In the genomic region with DNA sequence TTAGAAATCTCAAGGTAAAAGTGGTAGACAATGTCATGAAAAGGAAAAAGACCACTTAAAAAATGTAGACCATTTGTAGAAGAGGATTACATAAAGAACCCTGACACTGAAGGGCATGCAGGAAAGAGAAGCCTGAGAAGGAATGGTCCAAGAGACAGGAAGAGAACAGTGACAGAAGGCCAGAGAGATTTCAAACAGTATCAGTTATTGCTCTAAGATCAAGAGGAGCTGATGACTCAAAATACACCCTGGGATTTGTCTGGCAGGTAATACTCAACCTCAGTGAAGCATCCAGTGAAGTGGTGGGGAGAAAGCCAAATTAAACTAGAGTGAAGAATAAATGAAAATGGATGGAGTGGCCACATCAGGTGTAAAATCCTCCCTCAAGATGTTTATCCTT, we compare ENCODE assay signal across 22 cellular contexts.
"Had no signal": no experiment of that assay in that cellular context is flagged by ENCODE, and none has a peak within 500 bp of the region (broad histone marks: within the 10 kb centered on the region; RNA-seq: fewer than 3 reads in every experiment).

No MANE protein-coding gene starts in this region.

- H3K9me3 ChIP-seq: colonic mucosa, esophagus muscularis mucosa, gastroesophageal sphincter, heart left ventricle, prostate gland, right atrium auricular region, sigmoid colon, stomach, thyroid gland had no signal

- H3K79me2 ChIP-seq: hepatocyte had no signal

- H3K4me3 ChIP-seq: colonic mucosa, esophagus muscularis mucosa, gastroesophageal sphincter, heart left ventricle, hepatocyte, neural progenitor cell, prostate gland, right atrium auricular region, sigmoid colon, stomach, thyroid gland had no signal

- H3K9ac ChIP-seq: neural progenitor cell had no signal

- H3K36me3 ChIP-seq: colonic mucosa, esophagus muscularis mucosa, gastroesophageal sphincter, heart left ventricle, neural progenitor cell, prostate gland, right atrium auricular region, sigmoid colon, stomach, thyroid gland had no signal

- DNase-seq: colonic mucosa; effector memory CD4-positive, alpha-beta T cell; foreskin keratinocyte; heart left ventricle; kidney; mesenchymal stem cell; midbrain; naive thymus-derived CD4-positive, alpha-beta T cell; sigmoid colon; stimulated activated CD4-positive, alpha-beta T cell treated with anti-CD3 and anti-CD28 coated beads, Interleukin-2, amount 100 ng/mL, for 24 hours; stimulated activated CD4-positive, alpha-beta T cell treated with anti-CD3 and anti-CD28 coated beads, Interleukin-4, amount 100 ng/mL, for 24 hours; stimulated activated naive CD4-positive, alpha-beta T cell treated with Interleukin-2 at 50 U/mL for 16 hours; stomach; thyroid gland; trophoblast cell had no signal

- H3K27ac ChIP-seq: colonic mucosa, esophagus muscularis mucosa, foreskin keratinocyte, gastroesophageal sphincter, heart left ventricle, neural progenitor cell, prostate gland, right atrium auricular region, sigmoid colon, stomach, thyroid gland had no signal

- H3K4me1 ChIP-seq: colonic mucosa, esophagus muscularis mucosa, foreskin keratinocyte, gastroesophageal sphincter, heart left ventricle, neural progenitor cell, prostate gland, right atrium auricular region, sigmoid colon, stomach, thyroid gland had no signal

- H3K27me3 ChIP-seq: colonic mucosa, esophagus muscularis mucosa, foreskin keratinocyte, gastroesophageal sphincter, heart left ventricle, hepatocyte, neural progenitor cell, right atrium auricular region, sigmoid colon, stomach, thyroid gland had no signal

- H2AFZ ChIP-seq: hepatocyte had no signal

- FAIRE-seq: endothelial cell of umbilical vein, kidney had no signal
